ENCODE assay signal across 8 cellular contexts in the genomic region with DNA sequence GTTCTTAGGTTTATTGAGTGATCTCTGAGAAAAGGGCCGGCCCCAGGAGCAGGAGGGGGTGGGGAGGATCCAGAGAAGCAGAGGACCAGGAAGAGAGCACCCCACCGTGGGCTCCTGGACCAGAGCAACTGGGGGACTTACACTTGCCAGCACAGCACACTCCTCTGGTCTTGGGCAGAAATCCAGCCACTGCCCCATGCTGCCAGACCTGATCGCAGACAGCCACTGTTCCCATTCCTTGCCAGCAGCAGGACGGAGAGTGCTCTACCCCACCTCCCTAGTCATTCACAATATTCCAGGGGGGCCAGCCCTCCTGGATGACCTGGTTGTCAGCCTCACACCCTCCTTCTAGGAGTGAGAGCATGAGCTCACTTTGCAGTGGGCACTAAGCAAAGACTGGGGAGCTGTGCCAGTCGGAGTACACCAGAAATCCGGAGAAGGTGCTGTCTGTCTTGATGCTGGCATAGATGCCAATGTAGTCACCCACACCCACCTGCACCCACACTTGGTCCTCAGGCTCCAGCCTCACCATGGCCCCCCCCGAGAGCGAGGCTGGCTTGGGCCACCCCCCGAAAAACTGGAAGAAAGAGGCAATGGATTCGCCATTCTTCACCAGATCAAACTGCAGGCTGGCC. TPM values are rescaled to one million over a fixed set of nuclear protein-coding genes. Genes with fewer than 3 reads are reported as not detected.
A peak's percentile ranks its signal among the peaks of the same experiment; 100 is the strongest.
DNase-seq lines count a peak whose midpoint lies in the region; ATAC-seq, FAIRE-seq and TF ChIP-seq lines count a peak whose summit lies in the region.

No MANE protein-coding gene starts in this region.

- peaks cover 2% of the 10 kb centered on the region for H3K9me3 Mint-ChIP-seq in astrocyte (ENCODE audit: unreplicated experiment)
- no peaks in the 10 kb centered on the region for H3K9me3 Mint-ChIP-seq in stimulated activated effector memory CD8-positive, alpha-beta T cell treated with anti-CD3 and anti-CD28 coated beads, Interleukin-12 subunit alpha, Interleukin-12 subunit beta, amount 100 ng/mL, for 72 hours

- peaks cover 6% of the 10 kb centered on the region for H3K36me3 Mint-ChIP-seq in astrocyte (ENCODE audit: low read depth, unreplicated experiment)
- H3K36me3 Mint-ChIP-seq in stimulated activated effector memory CD8-positive, alpha-beta T cell treated with anti-CD3 and anti-CD28 coated beads, Interleukin-12 subunit alpha, Interleukin-12 subunit beta, amount 100 ng/mL, for 72 hours: peaks cover 21% of the 10 kb centered on the region

- FAIRE-seq in astrocyte (lab: Jason Lieb, UNC): no peak

- H3K9me3 ChIP-seq in GM23248 (ENCODE audit: low read depth) (no peaks in the 10 kb centered on the region), astrocyte (ENCODE audit: insufficient read depth, low read depth, low read length) (no peaks in the 10 kb centered on the region), iPS-18c (ENCODE audit: control insufficient read depth, insufficient read depth, low read length) (no peaks in the 10 kb centered on the region)

- H3K4me2 ChIP-seq in GM23248 (ENCODE audit: unreplicated experiment): peak overlapping the region; percentile 82
- H3K4me2 ChIP-seq in astrocyte (ENCODE audit: low read length): peak overlapping the region; percentile 86

- no peak overlapping the region for H2AFZ ChIP-seq in GM23248
- H2AFZ ChIP-seq in astrocyte (ENCODE audit: low read depth, low read length): no peak overlapping the region

- H3K9ac ChIP-seq in GM23248 (no peak overlapping the region), astrocyte (ENCODE audit: low read length) (peak overlapping the region; percentile 75)

- H3K27me3 ChIP-seq in GM23248 (replicated peaks; ENCODE audit: insufficient read depth) (no peaks in the 10 kb centered on the region), astrocyte (ENCODE audit: insufficient read depth, low read length) (peaks cover 6% of the 10 kb centered on the region)

- H3K9me2 ChIP-seq in GM23248 (ENCODE audit: insufficient read depth): no peaks in the 10 kb centered on the region

- peaks cover 28% of the 10 kb centered on the region for H3K79me2 ChIP-seq in GM23248 (ENCODE audit: insufficient read depth)
- peaks cover 32% of the 10 kb centered on the region for H3K79me2 ChIP-seq in astrocyte (ENCODE audit: insufficient read depth, low read length)

- peak overlapping the region; percentile 75 for H3K4me3 ChIP-seq in GM23248
- H3K4me3 ChIP-seq in astrocyte (ENCODE audit: insufficient read depth, low read depth, low read length): peak overlapping the region; percentile 54
- peak overlapping the region; percentile 65 for H3K4me3 ChIP-seq in iPS-18c (ENCODE audit: insufficient read depth, low read depth, low read length)

- H3K27ac ChIP-seq in GM23248 (no peak overlapping the region), astrocyte (ENCODE audit: low read depth, low read length) (no peak overlapping the region)

- 83% methylated on average over 7 to 10 of the region's 10 CpGs for WGBS in GM23248 (ENCODE audit: low coverage in 1 of 2, low lambda C conversion rate in 2 of 2, missing lambda C conversion rate in 2 of 2), 2 experiments

- no peak for DNase-seq in GM23248
- DNase-seq in astrocyte (ENCODE audit: low read depth): no peak
- no peak for DNase-seq in stimulated activated effector memory CD8-positive, alpha-beta T cell treated with anti-CD3 and anti-CD28 coated beads, Interleukin-12 subunit alpha, Interleukin-12 subunit beta, amount 100 ng/mL, for 72 hours (ENCODE audit: low spot score in 2 of 2)
- DNase-seq in NCI-H446 (lab: John Stamatoyannopoulos, UW): no peak
- no peak for DNase-seq in Kasumi-1 (lab: John Stamatoyannopoulos, UW)

- peaks cover 9% of the 10 kb centered on the region; the same call in 1 of the 2 replicates for H3F3A ChIP-seq in GM23248 (ENCODE audit: insufficient read depth)

- H3K4me1 ChIP-seq in GM23248 (ENCODE audit: insufficient read depth): peaks cover 29% of the 10 kb centered on the region; the same call in 1 of the 2 replicates
- H3K4me1 ChIP-seq in astrocyte (ENCODE audit: insufficient read depth, low read length): peaks cover 43% of the 10 kb centered on the region

- H3K4me1 Mint-ChIP-seq in astrocyte (ENCODE audit: low read depth, unreplicated experiment): peaks cover 15% of the 10 kb centered on the region
- peaks cover 45% of the 10 kb centered on the region for H3K4me1 Mint-ChIP-seq in stimulated activated effector memory CD8-positive, alpha-beta T cell treated with anti-CD3 and anti-CD28 coated beads, Interleukin-12 subunit alpha, Interleukin-12 subunit beta, amount 100 ng/mL, for 72 hours

- no peaks in the 10 kb centered on the region for H3K36me3 ChIP-seq in GM23248 (ENCODE audit: low read depth)
- H3K36me3 ChIP-seq in astrocyte (ENCODE audit: insufficient read depth, low read length): no peaks in the 10 kb centered on the region

- peak overlapping the region; percentile 78 for H3K4me3 Mint-ChIP-seq in astrocyte (ENCODE audit: unreplicated experiment)
- H3K4me3 Mint-ChIP-seq in stimulated activated effector memory CD8-positive, alpha-beta T cell treated with anti-CD3 and anti-CD28 coated beads, Interleukin-12 subunit alpha, Interleukin-12 subunit beta, amount 100 ng/mL, for 72 hours: peak overlapping the region; percentile 48

- TF ChIP-seq CTCF in astrocyte (IDR thresholded peaks at IDR 0.05; ENCODE audit: insufficient read depth, low read depth, low read length): no peak

- peaks cover 24% of the 10 kb centered on the region for H3K27me3 Mint-ChIP-seq in astrocyte (ENCODE audit: low read depth, unreplicated experiment)

- H3K27ac Mint-ChIP-seq in astrocyte (ENCODE audit: unreplicated experiment): peak overlapping the region; percentile 83
- no peak overlapping the region for H3K27ac Mint-ChIP-seq in stimulated activated effector memory CD8-positive, alpha-beta T cell treated with anti-CD3 and anti-CD28 coated beads, Interleukin-12 subunit alpha, Interleukin-12 subunit beta, amount 100 ng/mL, for 72 hours

- H4K20me1 ChIP-seq in GM23248 (ENCODE audit: insufficient read depth) (no peaks in the 10 kb centered on the region), astrocyte (ENCODE audit: insufficient read depth, low read length) (peaks cover 9% of the 10 kb centered on the region)

- no peak for ATAC-seq in stimulated activated effector memory CD8-positive, alpha-beta T cell treated with anti-CD3 and anti-CD28 coated beads, Interleukin-12 subunit alpha, Interleukin-12 subunit beta, amount 100 ng/mL, for 72 hours
- ATAC-seq in HG02623 (IDR thresholded peaks at IDR 0.05; ENCODE audit: unreplicated experiment) (no peak), HG02884 (IDR thresholded peaks at IDR 0.05; ENCODE audit: unreplicated experiment) (no peak)

- in situ Hi-C loops in GM23248 (cut with MboI): no loop called here

RNA-seq across cellular contexts. Expression of gene C1QTNF5, which starts 1.6 kb away (rescaled TPM):
- total RNA-seq in GM23248 (2014; rRNA removed; shearing (Covaris generic)): 23.4 and 27.9 TPM in 2 replicates
- 4.5 and 6.2 TPM in 2 replicates for polyA plus RNA-seq in GM23248 (2016; fragmentation: Nextera tagmentation; extraction: Ambion mirVana)
- 5.6 and 6.3 TPM in 2 replicates for total RNA-seq in astrocyte

RNA-seq across cellular contexts. Expression of gene RNF26, which starts 4.7 kb away (rescaled TPM):
- total RNA-seq in GM23248 (2014; rRNA removed; shearing (Covaris generic)): 6.4 and 8.0 TPM in 2 replicates
- 49.5 and 53.1 TPM in 2 replicates for polyA plus RNA-seq in GM23248 (2016; fragmentation: Nextera tagmentation; extraction: Ambion mirVana)
- 31.8 and 33.3 TPM in 2 replicates for total RNA-seq in astrocyte

RNA-seq across cellular contexts. Expression of gene MFRP, which starts 7.4 kb away (rescaled TPM):
- total RNA-seq in GM23248 (2014; rRNA removed; shearing (Covaris generic)): 0.13 TPM in 1 of 2 replicates, not detected in the other
- polyA plus RNA-seq in GM23248 (2016; fragmentation: Nextera tagmentation; extraction: Ambion mirVana): not detected in 2 replicates
- total RNA-seq in astrocyte: not detected in 2 replicates

RNA-seq across cellular contexts. Expression of gene MCAM, which starts 22.1 kb away (rescaled TPM):
- total RNA-seq in GM23248 (2014; rRNA removed; shearing (Covaris generic)): 40.4 and 61.3 TPM in 2 replicates
- polyA plus RNA-seq in GM23248 (2016; fragmentation: Nextera tagmentation; extraction: Ambion mirVana): 8.6 and 10.5 TPM in 2 replicates
- total RNA-seq in astrocyte: 188 and 213 TPM in 2 replicates

RNA-seq across cellular contexts. Expression of gene USP2, which starts 42.4 kb away (rescaled TPM):
- total RNA-seq in GM23248 (2014; rRNA removed; shearing (Covaris generic)): not detected in 2 replicates
- 0.30 and 0.33 TPM in 2 replicates for polyA plus RNA-seq in GM23248 (2016; fragmentation: Nextera tagmentation; extraction: Ambion mirVana)
- 6.5 and 6.7 TPM in 2 replicates for total RNA-seq in astrocyte
